17 cellular contexts compared by ENCODE assay signal in the genomic region with DNA sequence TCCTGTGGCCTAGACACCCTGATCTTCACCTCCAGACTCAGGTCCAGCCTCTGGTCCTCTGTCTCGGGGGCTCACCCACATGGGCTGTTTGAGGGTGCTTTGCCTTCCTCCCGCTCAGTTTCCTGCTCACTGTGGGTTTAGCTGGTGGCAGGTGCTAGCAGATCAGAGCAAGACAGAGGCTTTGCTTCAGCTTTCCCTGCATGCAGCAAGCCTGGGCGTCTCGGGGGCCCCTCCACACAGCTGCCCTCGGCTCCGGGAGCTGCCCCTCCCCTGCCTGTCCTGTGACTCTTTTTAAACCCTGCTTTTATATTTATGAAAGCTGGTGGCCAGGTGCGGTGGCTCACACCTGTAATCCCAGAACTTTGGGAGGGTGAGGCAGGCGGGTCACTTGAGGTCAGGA. TPM values are rescaled to one million over a fixed set of nuclear protein-coding genes. Genes with fewer than 3 reads are reported as not detected.
DNase-seq lines count a peak whose midpoint lies in the region; ATAC-seq and TF ChIP-seq lines count a peak whose summit lies in the region.
"Had no signal": no experiment of that assay in that cellular context is flagged by ENCODE, and none has a peak within 500 bp of the region (broad histone marks: within the 10 kb centered on the region; RNA-seq: fewer than 3 reads in every experiment).

No MANE protein-coding gene starts in this region.

- H3K27me3 ChIP-seq in spleen (replicated peaks in 1 of 7) = peaks cover 0 to 25% (median 0%) of the 10 kb centered on the region in 7 donors

- no peaks in the 10 kb centered on the region for H3K9me3 ChIP-seq in spleen
- H3K9me3 ChIP-seq: Caco-2 had no signal

- peak; percentile 55 for ATAC-seq in activated CD8-positive, alpha-beta T cell treated with anti-CD3 and anti-CD28 coated beads, Interleukin-2, amount 10 ng/mL, durations not matched to agents 7 days and 5 days
- ATAC-seq in activated CD8-positive, alpha-beta T cell treated with anti-CD3 and anti-CD28 coated beads for 36 hours = no peak
- ATAC-seq in T-cell (replicated peaks in 1 of 4) = peak in 3 of 4 experiments; percentile 38 to 83 (median 62)
- no peak for ATAC-seq in natural killer cell
- ATAC-seq: HCT116, K562 had no signal

- CTCF ChIA-PET in activated CD8-positive, alpha-beta T cell treated with anti-CD3 and anti-CD28 coated beads, Interleukin-2, amount 10 ng/mL, durations not matched to agents 7 days and 5 days (lab: Charles Lee) = no interaction called here
- CTCF ChIA-PET in activated CD8-positive, alpha-beta T cell treated with anti-CD3 and anti-CD28 coated beads for 36 hours (lab: Charles Lee) = interaction anchor here (1.1 to 1.9 kb wide), 2 partner anchors 21 to 47 kb away, joined by 3 to 4 read pairs; no protein-coding TSS in a partner anchor
- CTCF ChIA-PET in T-cell (lab: Charles Lee) = no interaction called here

- intact Hi-C loops in activated CD8-positive, alpha-beta T cell treated with anti-CD3 and anti-CD28 coated beads for 36 hours (cut with micrococcal nuclease) = no loop called here
- intact Hi-C loops in spleen (cut with DNase I; ENCODE audit: low total_unique reads) = no loop called here
- intact Hi-C loops in natural killer cell (cut with micrococcal nuclease) = no loop called here

- no peaks in the 10 kb centered on the region for H3K36me3 Mint-ChIP-seq in activated CD8-positive, alpha-beta T cell treated with anti-CD3 and anti-CD28 coated beads, Interleukin-2, amount 10 ng/mL, durations not matched to agents 7 days and 5 days (ENCODE audit: low read depth)
- H3K36me3 Mint-ChIP-seq in activated CD8-positive, alpha-beta T cell treated with anti-CD3 and anti-CD28 coated beads for 36 hours (ENCODE audit: low read depth) = no peaks in the 10 kb centered on the region
- no peaks in the 10 kb centered on the region for H3K36me3 Mint-ChIP-seq in T-cell
- no peaks in the 10 kb centered on the region for H3K36me3 Mint-ChIP-seq in natural killer cell
- no peaks in the 10 kb centered on the region for H3K36me3 Mint-ChIP-seq in immature natural killer cell

- H3K27ac Mint-ChIP-seq in activated CD8-positive, alpha-beta T cell treated with anti-CD3 and anti-CD28 coated beads, Interleukin-2, amount 10 ng/mL, durations not matched to agents 7 days and 5 days = no peak overlapping the region
- H3K27ac Mint-ChIP-seq in activated CD8-positive, alpha-beta T cell treated with anti-CD3 and anti-CD28 coated beads for 36 hours = no peak overlapping the region
- H3K27ac Mint-ChIP-seq in T-cell (peak overlapping the region in 1 of 2 donors; percentile 64), natural killer cell (no peak overlapping the region), immature natural killer cell (no peak overlapping the region)

- H3K4me3 Mint-ChIP-seq in activated CD8-positive, alpha-beta T cell treated with anti-CD3 and anti-CD28 coated beads, Interleukin-2, amount 10 ng/mL, durations not matched to agents 7 days and 5 days = no peak overlapping the region
- H3K4me3 Mint-ChIP-seq in activated CD8-positive, alpha-beta T cell treated with anti-CD3 and anti-CD28 coated beads for 36 hours = no peak overlapping the region
- H3K4me3 Mint-ChIP-seq in T-cell (peak overlapping the region in 1 of 3 donors; percentile 19), natural killer cell (no peak overlapping the region), immature natural killer cell (no peak overlapping the region)

- peaks cover 0 to 35% (median 5%) of the 10 kb centered on the region in 6 donors for H3K4me1 ChIP-seq in spleen
- H3K4me1 ChIP-seq: Caco-2 had no signal

- H3K4me1 Mint-ChIP-seq in activated CD8-positive, alpha-beta T cell treated with anti-CD3 and anti-CD28 coated beads, Interleukin-2, amount 10 ng/mL, durations not matched to agents 7 days and 5 days (ENCODE audit: low read depth) = peaks cover 44% of the 10 kb centered on the region
- peaks cover 45% of the 10 kb centered on the region for H3K4me1 Mint-ChIP-seq in activated CD8-positive, alpha-beta T cell treated with anti-CD3 and anti-CD28 coated beads for 36 hours (ENCODE audit: low read depth)
- peaks cover 24 to 32% (median 28%) of the 10 kb centered on the region in 3 donors for H3K4me1 Mint-ChIP-seq in T-cell
- H3K4me1 Mint-ChIP-seq in natural killer cell = peaks cover 0 to 11% of the 10 kb centered on the region in 2 donors
- no peaks in the 10 kb centered on the region for H3K4me1 Mint-ChIP-seq in immature natural killer cell

- H3K27ac ChIP-seq in spleen = no peak overlapping the region
- H3K27ac ChIP-seq: 22Rv1 had no signal

- no peak for DNase-seq in activated CD8-positive, alpha-beta T cell treated with anti-CD3 and anti-CD28 coated beads, Interleukin-2, amount 10 ng/mL, durations not matched to agents 7 days and 5 days
- DNase-seq in activated CD8-positive, alpha-beta T cell treated with anti-CD3 and anti-CD28 coated beads for 36 hours = no peak
- DNase-seq in Jurkat, Clone E6-1 (ENCODE audit: low read depth, low spot score) = peak; percentile 62
- DNase-seq in T-cell (peak in 1 of 34 experiments; percentile 30), spleen (peak; percentile 62), natural killer cell (no peak), NCI-H2196 (lab: John Stamatoyannopoulos, UW; ENCODE audit: unreplicated experiment) (no peak), immature natural killer cell (no peak)
- DNase-seq: C1 segment of cervical spinal cord, NCI-H1092 treated with DMSO at 0.1 percent for 48 hours, NCI-H1694 treated with DMSO at 0.1 percent for 48 hours, NCI-H446, NCI-H774 had no signal

- peaks cover 2% of the 10 kb centered on the region for H3K27me3 Mint-ChIP-seq in activated CD8-positive, alpha-beta T cell treated with anti-CD3 and anti-CD28 coated beads, Interleukin-2, amount 10 ng/mL, durations not matched to agents 7 days and 5 days (ENCODE audit: low read depth)
- H3K27me3 Mint-ChIP-seq in activated CD8-positive, alpha-beta T cell treated with anti-CD3 and anti-CD28 coated beads for 36 hours = no peaks in the 10 kb centered on the region
- peaks cover 6 to 10% of the 10 kb centered on the region in 2 donors for H3K27me3 Mint-ChIP-seq in T-cell
- H3K27me3 Mint-ChIP-seq in natural killer cell (ENCODE audit: low read depth in 2 of 2) = peaks cover 14 to 15% of the 10 kb centered on the region in 2 donors
- peaks cover 0 to 15% (median 6%) of the 10 kb centered on the region in 3 donors for H3K27me3 Mint-ChIP-seq in immature natural killer cell (ENCODE audit: low read depth in 3 of 3)

- no peak for TF ChIP-seq POLR2A in spleen (IDR thresholded peaks at IDR 0.05)

- POLR2A ChIA-PET in activated CD8-positive, alpha-beta T cell treated with anti-CD3 and anti-CD28 coated beads, Interleukin-2, amount 10 ng/mL, durations not matched to agents 7 days and 5 days (lab: Charles Lee) = no interaction called here
- POLR2A ChIA-PET in activated CD8-positive, alpha-beta T cell treated with anti-CD3 and anti-CD28 coated beads for 36 hours (lab: Charles Lee) = no interaction called here
- POLR2A ChIA-PET in T-cell (lab: Charles Lee) = no interaction called here

- no peaks in the 10 kb centered on the region for H3K36me3 ChIP-seq in spleen

- H3K9me3 Mint-ChIP-seq in activated CD8-positive, alpha-beta T cell treated with anti-CD3 and anti-CD28 coated beads, Interleukin-2, amount 10 ng/mL, durations not matched to agents 7 days and 5 days (ENCODE audit: insufficient read depth) = no peaks in the 10 kb centered on the region
- H3K9me3 Mint-ChIP-seq in activated CD8-positive, alpha-beta T cell treated with anti-CD3 and anti-CD28 coated beads for 36 hours = no peaks in the 10 kb centered on the region
- no peaks in the 10 kb centered on the region for H3K9me3 Mint-ChIP-seq in T-cell
- no peaks in the 10 kb centered on the region for H3K9me3 Mint-ChIP-seq in natural killer cell
- no peaks in the 10 kb centered on the region for H3K9me3 Mint-ChIP-seq in immature natural killer cell

- no peak overlapping the region for H3K4me3 ChIP-seq in Jurkat, Clone E6-1 (ENCODE audit: low read length)
- H3K4me3 ChIP-seq in spleen = no peak overlapping the region
- H3K4me3 ChIP-seq: K562 had no signal

- WGBS in spleen, 5 donors = 52 to 66% (median 57%) methylated on average over 8 of the region's 8 CpGs

- no peak for TF ChIP-seq CTCF in activated CD8-positive, alpha-beta T cell treated with anti-CD3 and anti-CD28 coated beads for 36 hours (IDR thresholded peaks at IDR 0.05)
- TF ChIP-seq CTCF in spleen (IDR thresholded peaks at IDR 0.05 in 8 of 11, conservative IDR thresholded peaks at IDR 0.05 in 3 of 11) (no peak), natural killer cell (IDR thresholded peaks at IDR 0.05) (no peak)

RNA-seq across cellular contexts. Expression of gene MRPL36, which starts 14.6 kb away (rescaled TPM):
- total RNA-seq in activated CD8-positive, alpha-beta T cell treated with anti-CD3 and anti-CD28 coated beads, Interleukin-2, amount 10 ng/mL, durations not matched to agents 7 days and 5 days = 10 to 100 TPM; 57.9 to 60.4 TPM
- total RNA-seq in activated CD8-positive, alpha-beta T cell treated with anti-CD3 and anti-CD28 coated beads for 36 hours = 10 to 100 TPM; 80.1 to 87.2 TPM
- polyA plus RNA-seq in Jurkat, Clone E6-1 (2012; ENCODE audit: insufficient read depth, insufficient read length) = 208 TPM
- 10 to 100 TPM; 10.6 to 32.5 (median 29.8) TPM for total RNA-seq in T-cell
- total RNA-seq in spleen = 10 to 100 TPM; 20.3 to 45.0 (median 22.0) TPM
- 10 to 100 TPM; 59.3 to 77.3 (median 66.2) TPM for polyA plus RNA-seq in spleen
- total RNA-seq in natural killer cell = 10 to 100 TPM; 14.1 to 21.2 (median 17.1) TPM
- 100 to 1,000 TPM in 1 of 3 donors, 10 to 100 TPM in 2; 86.5 to 142 (median 87.6) TPM for polyA plus RNA-seq in immature natural killer cell

RNA-seq across cellular contexts. Expression of gene NDUFS6, which starts 16.1 kb away (rescaled TPM):
- 10 to 100 TPM; 36.6 to 36.7 TPM for total RNA-seq in activated CD8-positive, alpha-beta T cell treated with anti-CD3 and anti-CD28 coated beads, Interleukin-2, amount 10 ng/mL, durations not matched to agents 7 days and 5 days
- 10 to 100 TPM; 32.2 to 39.1 TPM for total RNA-seq in activated CD8-positive, alpha-beta T cell treated with anti-CD3 and anti-CD28 coated beads for 36 hours
- 392 TPM for polyA plus RNA-seq in Jurkat, Clone E6-1 (2012; ENCODE audit: insufficient read depth, insufficient read length)
- total RNA-seq in T-cell (10 to 100 TPM; 16.4 to 21.7 (median 18.8) TPM), spleen (10 to 100 TPM; 18.2 to 38.4 (median 25.1) TPM), natural killer cell (10 to 100 TPM; 19.2 to 25.9 (median 22.5) TPM)
- polyA plus RNA-seq in spleen (10 to 100 TPM; 36.7 to 74.2 (median 49.3) TPM), immature natural killer cell (10 to 100 TPM; 75.8 to 96.0 (median 89.8) TPM)

Comparison
In these comparisons a context has a peak if more than half of its experiments do, and no peak if none do; other contexts are left out.
1. ATAC-seq: peak in activated CD8-positive, alpha-beta T cell treated with anti-CD3 and anti-CD28 coated beads, Interleukin-2, amount 10 ng/mL, durations not matched to agents 7 days and 5 days (single experiment) and T-cell (3 of 4); none in activated CD8-positive, alpha-beta T cell treated with anti-CD3 and anti-CD28 coated beads for 36 hours (single experiment) and natural killer cell (0 of 3).
2. DNase-seq: peak in Jurkat, Clone E6-1 (single experiment) and spleen (single experiment); none in activated CD8-positive, alpha-beta T cell treated with anti-CD3 and anti-CD28 coated beads, Interleukin-2, amount 10 ng/mL, durations not matched to agents 7 days and 5 days (single experiment), activated CD8-positive, alpha-beta T cell treated with anti-CD3 and anti-CD28 coated beads for 36 hours (single experiment), natural killer cell (single experiment), NCI-H2196 (single experiment) and immature natural killer cell (0 of 3).